In genomic region chr12:50567926-50568325, GRCh38 we compare ENCODE assay signal across 8 cellular contexts.
DNase-seq lines count a peak whose midpoint lies in the region; ATAC-seq and TF ChIP-seq lines count a peak whose summit lies in the region.

No MANE protein-coding gene starts in this region.

- peaks cover 28% of the 10 kb centered on the region for H3K4me1 Mint-ChIP-seq in nephron progenitor cell
- H3K4me1 Mint-ChIP-seq in activated CD8-positive, alpha-beta T cell treated with anti-CD3 and anti-CD28 coated beads for 36 hours (ENCODE audit: low read depth) = peaks cover 47% of the 10 kb centered on the region

- DNase-seq in heart right ventricle (no peak), cardiac septum (ENCODE audit: low spot score) (no peak), epithelial cell of prostate (ENCODE audit: low read depth, low spot score) (no peak), nephron progenitor cell (no peak), vagina (ENCODE audit: extremely low spot score in 2 of 2) (no peak)
- DNase-seq in activated CD8-positive, alpha-beta T cell treated with anti-CD3 and anti-CD28 coated beads for 36 hours = no peak

- H3K4me1 ChIP-seq in heart right ventricle (peaks cover 5 to 80% (median 42%) of the 10 kb centered on the region in 9 donors), vagina (peaks cover 69% of the 10 kb centered on the region)

- no peaks in the 10 kb centered on the region for H3K27me3 Mint-ChIP-seq in nephron progenitor cell (ENCODE audit: low read depth, poor library complexity)
- H3K27me3 Mint-ChIP-seq in activated CD8-positive, alpha-beta T cell treated with anti-CD3 and anti-CD28 coated beads for 36 hours = no peaks in the 10 kb centered on the region

- H3K27me3 ChIP-seq in heart right ventricle (no peaks in the 10 kb centered on the region), vagina (no peaks in the 10 kb centered on the region)

- H3K36me3 Mint-ChIP-seq in nephron progenitor cell (ENCODE audit: low read depth) = peaks cover 10% of the 10 kb centered on the region
- H3K36me3 Mint-ChIP-seq in activated CD8-positive, alpha-beta T cell treated with anti-CD3 and anti-CD28 coated beads for 36 hours (ENCODE audit: low read depth) = peaks cover 7% of the 10 kb centered on the region

- WGBS in heart right ventricle, 2 donors = 32 to 43% methylated on average over 1 of the region's 1 CpG

- no peak for TF ChIP-seq CTCF in heart right ventricle (IDR thresholded peaks at IDR 0.05)
- TF ChIP-seq CTCF in nephron progenitor cell (IDR thresholded peaks at IDR 0.05) = no peak
- TF ChIP-seq CTCF in vagina (IDR thresholded peaks at IDR 0.05) = no peak
- no peak for TF ChIP-seq CTCF in activated CD8-positive, alpha-beta T cell treated with anti-CD3 and anti-CD28 coated beads for 36 hours (IDR thresholded peaks at IDR 0.05)

- no peaks in the 10 kb centered on the region for H3K36me3 ChIP-seq in heart right ventricle
- no peaks in the 10 kb centered on the region for H3K36me3 ChIP-seq in vagina

- POLR2A ChIA-PET in activated CD8-positive, alpha-beta T cell treated with anti-CD3 and anti-CD28 coated beads for 36 hours (lab: Charles Lee) = interaction anchor here (1.0 kb wide), 1 partner anchor 60 kb away, joined by 3 read pairs; no protein-coding TSS in a partner anchor

- peaks cover 11% of the 10 kb centered on the region for H3K9me3 Mint-ChIP-seq in nephron progenitor cell
- no peaks in the 10 kb centered on the region for H3K9me3 Mint-ChIP-seq in activated CD8-positive, alpha-beta T cell treated with anti-CD3 and anti-CD28 coated beads for 36 hours

- no peaks in the 10 kb centered on the region for H3K9me3 ChIP-seq in heart right ventricle
- H3K9me3 ChIP-seq in vagina = no peaks in the 10 kb centered on the region

- CTCF ChIA-PET in activated CD8-positive, alpha-beta T cell treated with anti-CD3 and anti-CD28 coated beads for 36 hours (lab: Charles Lee) = interaction anchor here (1.9 kb wide), 1 partner anchor 70 kb away, joined by 9 read pairs; no protein-coding TSS in a partner anchor

- TF ChIP-seq POLR2A in vagina (IDR thresholded peaks at IDR 0.05) = no peak

- ATAC-seq in heart right ventricle (peak in 1 of 8 donors; percentile 7), HG03439 (IDR thresholded peaks at IDR 0.05; ENCODE audit: unreplicated experiment) (no peak), HG03571 (IDR thresholded peaks at IDR 0.05; ENCODE audit: unreplicated experiment) (no peak)
- ATAC-seq in activated CD8-positive, alpha-beta T cell treated with anti-CD3 and anti-CD28 coated beads for 36 hours = no peak

- intact Hi-C loops in heart right ventricle (cut with DNase I) (loop anchor here in 2 of 10 donors (5.0 kb wide), 3 partner anchors 34 to 61 kb away; no protein-coding TSS in a partner anchor), cardiac septum (cut with DNase I) (no loop called here), vagina (cut with DNase I) (no loop called here)
- intact Hi-C loops in activated CD8-positive, alpha-beta T cell treated with anti-CD3 and anti-CD28 coated beads for 36 hours (cut with micrococcal nuclease) = no loop called here

- no peak overlapping the region for H3K4me3 Mint-ChIP-seq in nephron progenitor cell
- no peak overlapping the region for H3K4me3 Mint-ChIP-seq in activated CD8-positive, alpha-beta T cell treated with anti-CD3 and anti-CD28 coated beads for 36 hours

- H3K4me3 ChIP-seq in heart right ventricle (no peak overlapping the region), vagina (no peak overlapping the region)

- peak overlapping the region in 9 of 10 donors; percentile 5 to 78 (median 65) for H3K27ac ChIP-seq in heart right ventricle
- peak overlapping the region; percentile 52 for H3K27ac ChIP-seq in epithelial cell of prostate
- H3K27ac ChIP-seq in vagina = peak overlapping the region; percentile 58

- peak overlapping the region; percentile 77 for H3K27ac Mint-ChIP-seq in nephron progenitor cell
- H3K27ac Mint-ChIP-seq in activated CD8-positive, alpha-beta T cell treated with anti-CD3 and anti-CD28 coated beads for 36 hours = no peak overlapping the region
